ENCODE assay signal across 9 cellular contexts in the genomic region with DNA sequence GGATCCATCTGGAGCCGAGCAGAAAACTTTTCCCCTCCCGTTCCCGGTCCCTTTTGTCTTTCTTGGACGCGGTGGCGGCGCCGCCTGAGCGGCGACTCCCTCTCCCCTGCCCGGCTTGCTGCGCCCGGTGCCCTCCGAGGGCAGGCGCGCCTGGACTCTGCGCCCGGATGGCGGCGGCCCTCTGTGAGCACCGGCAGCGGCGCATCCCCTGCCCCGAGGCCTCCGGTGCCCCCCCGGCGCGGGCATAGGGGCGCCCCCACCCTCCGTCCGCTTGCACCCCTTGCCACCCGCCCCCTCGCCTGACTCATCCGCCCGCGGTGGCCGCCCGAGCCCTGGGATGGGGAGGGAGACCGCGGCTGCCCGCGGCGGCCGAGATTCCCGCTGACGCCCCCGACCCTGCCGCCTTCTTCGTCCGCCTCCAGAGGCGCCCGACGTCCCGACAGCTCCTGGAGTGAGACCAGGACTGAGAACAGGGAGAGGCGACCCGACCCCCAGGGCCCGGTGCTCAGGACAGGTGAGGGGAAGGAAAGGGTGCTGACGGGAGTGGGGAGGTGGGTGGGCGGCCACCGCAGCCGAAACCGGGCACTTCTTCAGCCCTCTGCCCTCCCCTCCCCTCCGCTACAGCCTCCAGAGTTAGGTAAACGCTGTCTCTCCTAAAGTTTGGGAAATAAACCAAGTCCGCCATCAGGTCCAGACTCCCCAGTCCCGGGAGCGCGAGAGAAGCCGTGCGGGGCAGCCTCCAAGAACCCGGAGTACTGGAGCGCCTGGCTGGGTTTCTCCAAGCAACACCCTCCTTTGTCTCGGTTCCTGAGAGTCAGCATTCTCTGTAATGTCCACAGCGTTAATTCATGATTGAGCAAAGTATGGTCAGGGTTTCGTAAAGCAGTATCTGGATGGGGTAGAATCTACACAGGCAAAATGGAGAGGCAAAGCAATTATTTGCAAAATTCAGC. TPM values are rescaled to one million over a fixed set of nuclear protein-coding genes. Genes with fewer than 3 reads are reported as not detected.
DNase-seq lines count a peak whose midpoint lies in the region; ATAC-seq and TF ChIP-seq lines count a peak whose summit lies in the region.
"Had no signal": no experiment of that assay in that cellular context is flagged by ENCODE, and none has a peak within 500 bp of the region (broad histone marks: within the 10 kb centered on the region; RNA-seq: fewer than 3 reads in every experiment).

A gene (plus strand): TSS at position 7 of the 953 bp plus-strand sequence. CDS start 74,406 bp downstream, outside the sequence.

- no peak for TF ChIP-seq CTCF in gastroesophageal sphincter (IDR thresholded peaks at IDR 0.05)
- TF ChIP-seq CTCF in neural progenitor cell (IDR thresholded peaks at IDR 0.05): peak; percentile 41

- no peaks in the 10 kb centered on the region for H4K20me1 ChIP-seq in neural progenitor cell (ENCODE audit: low read depth)

- DNase-seq in NCI-H748 (lab: John Stamatoyannopoulos, UW; ENCODE audit: unreplicated experiment): peak; percentile 70
- DNase-seq in NCI-H748 treated with DMSO at 0.1 percent for 48 hours (lab: John Stamatoyannopoulos, UW): no peak
- DNase-seq in MG63: peak; percentile 64
- DNase-seq in activated T-helper 9 cell treated with anti-CD3 and anti-CD28 coated beads, Interleukin-2, amount 50 U/mL, for 16 hours (ENCODE audit: low read depth): peak; percentile 34
- DNase-seq in neural progenitor cell (ENCODE audit: low spot score): peak; percentile 78
- no peak for DNase-seq in NCI-H2227 (lab: John Stamatoyannopoulos, UW; ENCODE audit: unreplicated experiment)
- DNase-seq: DND-41 had no signal

- H3K4me3 ChIP-seq in MG63: peak within 1 kb of the TSS; percentile 50
- H3K4me3 ChIP-seq in gastroesophageal sphincter: peak within 1 kb of the TSS; percentile 41 to 63
- peak within 1 kb of the TSS; percentile 86 for H3K4me3 ChIP-seq in neural progenitor cell
- peak within 1 kb of the TSS; percentile 85 for H3K4me3 ChIP-seq in urinary bladder (ENCODE audit: low read depth, low read length)

- 2 to 4% methylated on average over 7 to 11 of the region's 75 CpGs for WGBS in gastroesophageal sphincter (ENCODE audit: low coverage in 1 of 2), 2 donors
- under 1% methylated on average over 75 of the region's 75 CpGs for WGBS in urinary bladder

- H3K27me3 ChIP-seq in MG63 (peaks cover 26% of the 10 kb centered on the region), gastroesophageal sphincter (peaks cover 47% of the 10 kb centered on the region), neural progenitor cell (peaks cover 23% of the 10 kb centered on the region)

- H3K4me3 Mint-ChIP-seq in neural progenitor cell: peak within 1 kb of the TSS; percentile 90

- H3K36me3 Mint-ChIP-seq in neural progenitor cell: no peaks in the 10 kb centered on the region

- peaks cover 13% of the 10 kb centered on the region for H3K4me1 Mint-ChIP-seq in neural progenitor cell

- no peak within 1 kb of the TSS for H3K9ac ChIP-seq in neural progenitor cell

- H3K4me2 ChIP-seq in neural progenitor cell: peak within 1 kb of the TSS; percentile 72

- H3K36me3 ChIP-seq in MG63 (no peaks in the 10 kb centered on the region), gastroesophageal sphincter (no peaks in the 10 kb centered on the region), neural progenitor cell (no peaks in the 10 kb centered on the region), urinary bladder (ENCODE audit: insufficient read depth) (no peaks in the 10 kb centered on the region)

- ATAC-seq in gastroesophageal sphincter: peak; percentile 57

- no peak for TF ChIP-seq POLR2A in gastroesophageal sphincter (IDR thresholded peaks at IDR 0.05)

- no peaks in the 10 kb centered on the region for H3K9me3 Mint-ChIP-seq in neural progenitor cell

- no peak within 1 kb of the TSS for H3K27ac Mint-ChIP-seq in neural progenitor cell

- H3F3A ChIP-seq in neural progenitor cell (ENCODE audit: low read depth): peaks cover 3% of the 10 kb centered on the region

- peak within 1 kb of the TSS in 2 of 4 donors; percentile 33 to 54 for H3K27ac ChIP-seq in gastroesophageal sphincter
- no peak within 1 kb of the TSS for H3K27ac ChIP-seq in neural progenitor cell
- H3K27ac ChIP-seq in urinary bladder (ENCODE audit: low read depth): peak within 1 kb of the TSS; percentile 46

- no peak for TF ChIP-seq EP300 in gastroesophageal sphincter (IDR thresholded peaks at IDR 0.05)

- no peaks in the 10 kb centered on the region for H3K9me3 ChIP-seq in MG63
- no peaks in the 10 kb centered on the region for H3K9me3 ChIP-seq in gastroesophageal sphincter
- H3K9me3 ChIP-seq in neural progenitor cell (ENCODE audit: low read depth): no peaks in the 10 kb centered on the region

- H2AFZ ChIP-seq in neural progenitor cell (replicated peaks): peak within 1 kb of the TSS; percentile 99

- peaks cover 5% of the 10 kb centered on the region for H3K79me2 ChIP-seq in neural progenitor cell (ENCODE audit: low read depth)

- peaks cover 15% of the 10 kb centered on the region for H3K27me3 Mint-ChIP-seq in neural progenitor cell (ENCODE audit: insufficient read depth, low read depth)

- H3K4me1 ChIP-seq in gastroesophageal sphincter (peaks cover 0 to 17% (median 10%) of the 10 kb centered on the region in 3 donors), neural progenitor cell (no peaks in the 10 kb centered on the region), urinary bladder (ENCODE audit: insufficient read depth) (no peaks in the 10 kb centered on the region)

RNA-seq across cellular contexts. Expression of the gene that starts here (rescaled TPM):
- total RNA-seq in MG63 (2014; rRNA removed; shearing (Covaris generic); ENCODE audit: low replicate concordance): 0.13 TPM in 1 of 2 replicates, not detected in the other
- total RNA-seq in gastroesophageal sphincter (1 to 10 TPM in 2 of 4 donors, under 1 TPM in 2; 0.46 to 1.3 (median 0.87) TPM), neural progenitor cell (ENCODE audit: low replicate concordance) (11.1 and 12.8 TPM in 2 replicates), urinary bladder (24.8 TPM)
- polyA plus RNA-seq in urinary bladder: 9.5 TPM

Comparison
In these comparisons a context has a peak if more than half of its experiments do, and no peak if none do; other contexts are left out.
1. DNase-seq: peak in NCI-H748 (single experiment), activated T-helper 9 cell treated with anti-CD3 and anti-CD28 coated beads, Interleukin-2, amount 50 U/mL, for 16 hours (single experiment) and neural progenitor cell (single experiment); none in NCI-H748 treated with DMSO at 0.1 percent for 48 hours (single experiment) and NCI-H2227 (single experiment).
2. Peak in DNase-seq and H3K4me3 ChIP-seq in MG63; RNA of the gene not detected or under 1 TPM.
3. Peak in every context shown above with its lines, with median percentiles within 50 percentile points of each other: H3K4me3 ChIP-seq.